In the genomic region with DNA sequence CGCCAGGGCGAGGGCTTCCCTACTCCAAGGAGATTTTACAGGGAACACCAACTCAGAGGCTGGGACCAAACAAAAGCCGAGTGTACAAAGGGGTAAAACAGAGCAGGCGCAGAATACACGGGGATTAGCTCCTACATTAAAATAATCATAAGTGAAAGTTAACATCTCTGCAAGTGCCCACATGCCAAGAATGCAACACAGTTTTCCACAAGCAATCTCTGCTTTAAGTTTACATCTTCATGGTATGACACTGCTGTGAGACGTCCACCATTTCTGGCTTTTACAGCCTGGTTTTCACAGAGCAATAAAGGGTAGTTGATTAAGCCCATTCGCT, we compare ENCODE assay signal across 12 cellular contexts. TPM values are rescaled to one million over a fixed set of nuclear protein-coding genes. Genes with fewer than 3 reads are reported as not detected.
DNase-seq lines count a peak whose midpoint lies in the region; ATAC-seq, FAIRE-seq and TF ChIP-seq lines count a peak whose summit lies in the region.
"Had no signal": no experiment of that assay in that cellular context is flagged by ENCODE, and none has a peak within 500 bp of the region (broad histone marks: within the 10 kb centered on the region; RNA-seq: fewer than 3 reads in every experiment).

No MANE protein-coding gene starts in this region.

- H3K9me3 ChIP-seq in body of pancreas (no peaks in the 10 kb centered on the region), kidney (ENCODE audit: control insufficient read depth in 1 of 2, low read length in 2 of 2) (no peaks in the 10 kb centered on the region), subcutaneous abdominal adipose tissue (ENCODE audit: control insufficient read depth in 5 of 5, low read length in 5 of 5) (no peaks in the 10 kb centered on the region)
- no peaks in the 10 kb centered on the region for H3K9me3 ChIP-seq in CD4-positive, alpha-beta memory T cell (ENCODE audit: control insufficient read depth in 1 of 2, low read length in 2 of 2)

- CTCF ChIA-PET in CD4-positive, alpha-beta memory T cell (lab: Charles Lee; ENCODE audit: partially characterized antibody), result no interaction called here

- peak; percentile 18 for ATAC-seq in HG02981 (IDR thresholded peaks at IDR 0.05; ENCODE audit: unreplicated experiment)
- no peak for ATAC-seq in body of pancreas

- H3K9ac ChIP-seq in kidney (ENCODE audit: low read length in 2 of 2) (peak overlapping the region in 1 of 2 donors; percentile 42), subcutaneous abdominal adipose tissue (ENCODE audit: low read length in 5 of 5) (peak overlapping the region in 4 of 5 donors; percentile 40 to 76 (median 56))

- H3K36me3 Mint-ChIP-seq in CD4-positive, alpha-beta memory T cell, result no peaks in the 10 kb centered on the region
- H3K36me3 Mint-ChIP-seq: natural killer cell had no signal

- H3K4me3 Mint-ChIP-seq in CD4-positive, alpha-beta memory T cell, result peak overlapping the region in 2 of 8 donors; percentile 10 to 58
- H3K4me3 Mint-ChIP-seq: natural killer cell had no signal

- TF ChIP-seq CTCF in body of pancreas (IDR thresholded peaks at IDR 0.05), result peak in 2 of 7 experiments; percentile 0
- TF ChIP-seq CTCF in kidney (IDR thresholded peaks at IDR 0.05; ENCODE audit: borderline replicate concordance, extremely low read depth, insufficient read depth), result no peak

- H3K36me3 ChIP-seq in body of pancreas (replicated peaks in 1 of 2; ENCODE audit: insufficient read depth in 1 of 2, low read depth in 2 of 2) (no peaks in the 10 kb centered on the region), kidney (ENCODE audit: control insufficient read depth in 1 of 2, insufficient read depth in 2 of 2, low read length in 2 of 2) (no peaks in the 10 kb centered on the region), subcutaneous abdominal adipose tissue (ENCODE audit: control insufficient read depth in 5 of 5, insufficient read depth in 5 of 5, low read length in 5 of 5) (no peaks in the 10 kb centered on the region)
- no peaks in the 10 kb centered on the region for H3K36me3 ChIP-seq in CD4-positive, alpha-beta memory T cell (ENCODE audit: insufficient read depth, low read length)

- TF ChIP-seq POLR2A in body of pancreas (IDR thresholded peaks at IDR 0.05), result no peak

- POLR2A ChIA-PET in CD4-positive, alpha-beta memory T cell (lab: Charles Lee; ENCODE audit: partially characterized antibody), result no interaction called here

- FAIRE-seq in kidney (lab: Jason Lieb, UNC), result no peak
- FAIRE-seq: GM18507, RCC 7860 had no signal

- H3K9me3 Mint-ChIP-seq in CD4-positive, alpha-beta memory T cell, result peaks cover 0 to 8% (median under 1%) of the 10 kb centered on the region in 8 donors

- 4 to 6% methylated on average over 7 of the region's 7 CpGs for WGBS in body of pancreas, 2 donors

- H3K4me3 ChIP-seq in body of pancreas (peak overlapping the region; percentile 44 to 65), kidney (ENCODE audit: low read length in 2 of 2) (peak overlapping the region; percentile 56), subcutaneous abdominal adipose tissue (ENCODE audit: low read depth in 1 of 5, low read length in 5 of 5) (peak overlapping the region; percentile 76 to 98 (median 86))
- H3K4me3 ChIP-seq in CD4-positive, alpha-beta memory T cell (ENCODE audit: low read length in 2 of 2), result no peak overlapping the region

- H3K4me1 ChIP-seq in body of pancreas, result peaks cover 4% of the 10 kb centered on the region
- peaks cover 0 to 5% of the 10 kb centered on the region in 2 donors for H3K4me1 ChIP-seq in kidney (ENCODE audit: control insufficient read depth in 1 of 2, insufficient read depth in 1 of 2, low read depth in 1 of 2, low read length in 2 of 2)
- peaks cover 2 to 32% (median 23%) of the 10 kb centered on the region in 5 donors for H3K4me1 ChIP-seq in subcutaneous abdominal adipose tissue (ENCODE audit: control insufficient read depth in 5 of 5, insufficient read depth in 5 of 5, low read length in 5 of 5)
- no peaks in the 10 kb centered on the region for H3K4me1 ChIP-seq in CD4-positive, alpha-beta memory T cell (ENCODE audit: insufficient read depth, low read length)

- H3K27ac ChIP-seq in body of pancreas, result peak overlapping the region; percentile 73 to 89 (median 86)
- no peak overlapping the region for H3K27ac ChIP-seq in kidney (ENCODE audit: low read depth in 2 of 2, low read length in 2 of 2)
- peak overlapping the region; percentile 96 for H3K27ac ChIP-seq in subcutaneous abdominal adipose tissue (ENCODE audit: low read depth, low read length)
- no peak overlapping the region for H3K27ac ChIP-seq in CD4-positive, alpha-beta memory T cell (ENCODE audit: low read depth, low read length)

- H3K4me1 Mint-ChIP-seq in CD4-positive, alpha-beta memory T cell, result peaks cover 0 to 2% (median 0%) of the 10 kb centered on the region in 4 donors
- H3K4me1 Mint-ChIP-seq: natural killer cell had no signal

- peaks cover 9 to 20% of the 10 kb centered on the region in 2 donors for H3K27me3 Mint-ChIP-seq in CD4-positive, alpha-beta memory T cell

- intact Hi-C loops in body of pancreas (cut with DNase I), result no loop called here
- intact Hi-C loops in kidney (cut with DNase I), result no loop called here
- intact Hi-C loops in CD4-positive, alpha-beta memory T cell (cut with micrococcal nuclease), result no loop called here

- H3K27ac Mint-ChIP-seq in CD4-positive, alpha-beta memory T cell, result no peak overlapping the region
- H3K27ac Mint-ChIP-seq: natural killer cell had no signal

- DNase-seq in body of pancreas (no peak), kidney (no peak), NCI-H1048 (lab: John Stamatoyannopoulos, UW) (no peak)
- no peak for DNase-seq in CD4-positive, alpha-beta memory T cell
- no peak for DNase-seq in stimulated activated CD4-positive, alpha-beta T cell treated with anti-CD3 and anti-CD28 coated beads, Interleukin-4, amount 100 ng/mL, for 4 hours
- no peak for DNase-seq in stimulated activated CD4-positive, alpha-beta T cell treated with anti-CD3 and anti-CD28 coated beads, Interleukin-4, amount 100 ng/mL, for 1 hour
- DNase-seq: activated gamma-delta T cell treated with Interleukin-2 at 50 U/mL for 16 hours, natural killer cell had no signal

- H3K27me3 ChIP-seq in body of pancreas, result no peaks in the 10 kb centered on the region
- peaks cover 0 to 5% (median 0%) of the 10 kb centered on the region in 5 donors for H3K27me3 ChIP-seq in subcutaneous abdominal adipose tissue (ENCODE audit: control insufficient read depth in 5 of 5, insufficient read depth in 4 of 5, low read length in 5 of 5)
- H3K27me3 ChIP-seq in CD4-positive, alpha-beta memory T cell (ENCODE audit: insufficient read depth, low read length), result no peaks in the 10 kb centered on the region

RNA-seq across cellular contexts. Expression of a gene that starts 0.5 kb away (rescaled TPM):
- 10 to 100 TPM; 10.2 to 16.1 TPM for total RNA-seq in body of pancreas
- total RNA-seq in kidney, result 4.2 TPM
- 0.30 TPM for polyA plus RNA-seq in kidney (ENCODE audit: insufficient read depth, low read depth, low replicate concordance)
- not detected for total RNA-seq in CD4-positive, alpha-beta memory T cell
- polyA plus RNA-seq in CD4-positive, alpha-beta memory T cell, result not detected
- total RNA-seq: natural killer cell had no signal

Comparison
In these comparisons a context has a peak if more than half of its experiments do, and no peak if none do; other contexts are left out.
1. H3K27ac ChIP-seq: peak in body of pancreas (4 of 4) and subcutaneous abdominal adipose tissue (single experiment); none in kidney (0 of 2) and CD4-positive, alpha-beta memory T cell (single experiment).
2. H3K4me3 ChIP-seq: peak in body of pancreas (2 of 2), kidney (2 of 2) and subcutaneous abdominal adipose tissue (5 of 5); none in CD4-positive, alpha-beta memory T cell (0 of 2).